In genomic region chr1:172727956-172728603, GRCh38 we compare ENCODE assay signal across 8 cellular contexts.
DNase-seq lines count a peak whose midpoint lies in the region; ATAC-seq and TF ChIP-seq lines count a peak whose summit lies in the region.

No MANE protein-coding gene starts in this region.

- H3K4me3 ChIP-seq in CD4-positive, CD25-positive, alpha-beta regulatory T cell (ENCODE audit: low read depth, low read length), result no peak overlapping the region
- H3K4me3 ChIP-seq in NB4 (ENCODE audit: low read depth, low read length) (no peak overlapping the region), upper lobe of right lung (no peak overlapping the region)

- H3K4me1 ChIP-seq in CD4-positive, CD25-positive, alpha-beta regulatory T cell (ENCODE audit: control insufficient read depth, insufficient read depth, low read length, poor library complexity, severe bottlenecking), result peaks cover 15% of the 10 kb centered on the region
- no peaks in the 10 kb centered on the region for H3K4me1 ChIP-seq in upper lobe of right lung

- no peak overlapping the region for H3K4me3 Mint-ChIP-seq in CD4-positive, CD25-positive, alpha-beta regulatory T cell

- ATAC-seq in CD4-positive, CD25-positive, alpha-beta regulatory T cell (ENCODE audit: low read depth in 2 of 2), result peak; percentile 83 to 85
- peak; percentile 55 for ATAC-seq in GM18909 (IDR thresholded peaks at IDR 0.05; ENCODE audit: poor library complexity, unreplicated experiment)
- peak; percentile 95 for ATAC-seq in upper lobe of right lung

- no peaks in the 10 kb centered on the region for H3K9me3 ChIP-seq in CD4-positive, CD25-positive, alpha-beta regulatory T cell (ENCODE audit: control insufficient read depth in 2 of 2, low read length in 2 of 2)
- no peaks in the 10 kb centered on the region for H3K9me3 ChIP-seq in upper lobe of right lung

- H3K27me3 ChIP-seq in CD4-positive, CD25-positive, alpha-beta regulatory T cell (ENCODE audit: control insufficient read depth, insufficient read depth, low read length), result peaks cover 3% of the 10 kb centered on the region
- H3K27me3 ChIP-seq in upper lobe of right lung, result no peaks in the 10 kb centered on the region

- peak; percentile 76 for TF ChIP-seq CTCF in NB4 (IDR thresholded peaks at IDR 0.05; ENCODE audit: low read depth, low read length)
- peak; percentile 56 for TF ChIP-seq CTCF in upper lobe of right lung (IDR thresholded peaks at IDR 0.05)

- H3K36me3 Mint-ChIP-seq in CD4-positive, CD25-positive, alpha-beta regulatory T cell, result no peaks in the 10 kb centered on the region

- peak; percentile 17 to 78 (median 49) for DNase-seq in CD4-positive, CD25-positive, alpha-beta regulatory T cell
- DNase-seq in NB4 (ENCODE audit: low read depth) (peak; percentile 76), activated T-cell treated with anti-CD3 and anti-CD28 coated beads for 48 hours (ENCODE audit: low read depth) (peak; percentile 45), islet precursor cell (peak; percentile 69), upper lobe of right lung (no peak), DMS114 treated with DMSO at 0.1 percent for 48 hours (lab: John Stamatoyannopoulos, UW; ENCODE audit: unreplicated experiment) (no peak)
- DNase-seq in activated CD4-positive, CD25-positive, alpha-beta regulatory T cell (lab: John Stamatoyannopoulos, UW), result no peak

- H3K27me3 Mint-ChIP-seq in CD4-positive, CD25-positive, alpha-beta regulatory T cell, result peaks cover 23% of the 10 kb centered on the region

- H3K9me3 Mint-ChIP-seq in CD4-positive, CD25-positive, alpha-beta regulatory T cell, result peaks cover 0 to 12% (median 2%) of the 10 kb centered on the region in 7 donors

- H3K27ac Mint-ChIP-seq in CD4-positive, CD25-positive, alpha-beta regulatory T cell, result no peak overlapping the region

- no peaks in the 10 kb centered on the region for H3K36me3 ChIP-seq in CD4-positive, CD25-positive, alpha-beta regulatory T cell (ENCODE audit: control insufficient read depth, insufficient read depth, low read length)
- H3K36me3 ChIP-seq in upper lobe of right lung, result no peaks in the 10 kb centered on the region

- intact Hi-C loops in upper lobe of right lung (cut with DNase I), result no loop called here

- H3K27ac ChIP-seq in CD4-positive, CD25-positive, alpha-beta regulatory T cell (ENCODE audit: insufficient read depth, low read length, poor library complexity, severe bottlenecking), result no peak overlapping the region
- no peak overlapping the region for H3K27ac ChIP-seq in upper lobe of right lung

- TF ChIP-seq POLR2A in NB4 (IDR thresholded peaks at IDR 0.05; ENCODE audit: extremely low read depth, insufficient read length), result no peak

- H3K4me1 Mint-ChIP-seq in CD4-positive, CD25-positive, alpha-beta regulatory T cell, result peaks cover 6 to 23% (median 18%) of the 10 kb centered on the region in 4 donors

Comparison
In these comparisons a context has a peak if more than half of its experiments do, and no peak if none do; other contexts are left out.
1. DNase-seq: peak in CD4-positive, CD25-positive, alpha-beta regulatory T cell (3 of 3), NB4 (single experiment), activated T-cell treated with anti-CD3 and anti-CD28 coated beads for 48 hours (single experiment) and islet precursor cell (single experiment); none in upper lobe of right lung (single experiment), DMS114 treated with DMSO at 0.1 percent for 48 hours (single experiment) and activated CD4-positive, CD25-positive, alpha-beta regulatory T cell (0 of 4).
2. Peak in every context shown above with its lines, with median percentiles within 50 percentile points of each other: ATAC-seq.